ENCODE assay signal across 20 cellular contexts in the genomic region with DNA sequence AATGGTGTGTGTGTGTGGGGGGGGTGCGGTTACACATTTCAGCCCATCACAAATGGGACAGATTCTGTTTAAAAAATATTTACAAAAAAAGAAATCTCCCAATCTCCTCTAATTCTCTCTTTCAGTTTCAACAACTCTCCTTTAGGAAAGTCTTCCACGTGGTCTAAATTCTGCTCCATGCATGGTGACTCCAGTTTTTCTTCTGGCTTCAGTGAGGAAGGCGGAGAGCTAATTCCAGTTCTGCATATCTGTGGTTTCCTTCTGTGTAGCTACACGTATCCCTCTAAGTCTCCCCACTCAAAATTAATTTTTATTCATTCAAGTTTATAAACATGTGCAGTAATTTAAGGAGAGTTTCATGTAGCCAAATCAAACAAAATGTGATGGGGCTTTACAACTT.
"Had no signal": no experiment of that assay in that cellular context is flagged by ENCODE, and none has a peak within 500 bp of the region (broad histone marks: within the 10 kb centered on the region; RNA-seq: fewer than 3 reads in every experiment).

No MANE protein-coding gene starts in this region.

- H3K27ac Mint-ChIP-seq: activated B cell treated with CpG ODN at 0.5 μM for 24 hours; activated CD8-positive, alpha-beta T cell treated with anti-CD3 and anti-CD28 coated beads, Interleukin-2, amount 10 ng/mL, durations not matched to agents 7 days and 5 days; activated naive CD4-positive, alpha-beta T cell treated with anti-CD3 and anti-CD28 coated beads for 36 hours; activated naive CD8-positive, alpha-beta T cell treated with anti-CD3 and anti-CD28 coated beads, Interleukin-2, amount 10 ng/mL, durations not matched to agents 7 days and 5 days; memory B cell; natural killer cell; T-cell had no signal

- H3K9me3 Mint-ChIP-seq: activated B cell treated with CpG ODN at 0.5 μM for 24 hours; activated naive CD4-positive, alpha-beta T cell treated with anti-CD3 and anti-CD28 coated beads for 36 hours; activated naive CD8-positive, alpha-beta T cell treated with anti-CD3 and anti-CD28 coated beads, Interleukin-2, amount 10 ng/mL, durations not matched to agents 7 days and 5 days; central memory CD8-positive, alpha-beta T cell; memory B cell; natural killer cell; T-cell had no signal

- H3K4me1 Mint-ChIP-seq: activated B cell treated with CpG ODN at 0.5 μM for 24 hours; activated naive CD8-positive, alpha-beta T cell treated with anti-CD3 and anti-CD28 coated beads, Interleukin-2, amount 10 ng/mL, durations not matched to agents 7 days and 5 days; central memory CD8-positive, alpha-beta T cell; memory B cell; natural killer cell; T-cell had no signal

- H3K36me3 Mint-ChIP-seq: activated naive CD8-positive, alpha-beta T cell treated with anti-CD3 and anti-CD28 coated beads, Interleukin-2, amount 10 ng/mL, durations not matched to agents 7 days and 5 days; memory B cell; natural killer cell; T-cell had no signal

- DNase-seq: activated B cell treated with CpG ODN at 0.5 μM for 24 hours; activated CD4-positive, alpha-beta T cell treated with anti-CD3 and anti-CD28 coated beads, Interleukin-2, amount 50 U/mL, for 1 hour; activated CD8-positive, alpha-beta T cell treated with anti-CD3 and anti-CD28 coated beads, Interleukin-2, amount 10 ng/mL, durations not matched to agents 7 days and 5 days; activated effector memory CD4-positive, alpha-beta T cell treated with anti-CD3 and anti-CD28 coated beads, Interleukin-2, amount 50 U/mL, for 16 hours; activated naive CD4-positive, alpha-beta T cell treated with anti-CD3 and anti-CD28 coated beads for 36 hours; activated naive CD8-positive, alpha-beta T cell treated with anti-CD3 and anti-CD28 coated beads, Interleukin-2, amount 10 ng/mL, durations not matched to agents 7 days and 5 days; activated T-cell treated with anti-CD3 and anti-CD28 coated beads for 4 hours; amygdala; effector CD8-positive, alpha-beta T cell; kidney; natural killer cell; right cardiac atrium; stimulated activated CD4-positive, alpha-beta T cell treated with anti-CD3 and anti-CD28 coated beads, Interleukin-12 subunit alpha, Interleukin-12 subunit beta, amount 100 ng/mL, for 4 hours; stimulated activated CD4-positive, alpha-beta T cell treated with anti-CD3 and anti-CD28 coated beads, Interleukin-4, amount 100 ng/mL, for 1 hour; stimulated activated naive CD8-positive, alpha-beta T cell treated with anti-CD3 and anti-CD28 coated beads, Interleukin-15, Interleukin-2, amounts not matched to agents 100 U/mL and 50 U/mL, for 24 hours; T-cell; trophoblast cell had no signal

- ATAC-seq: activated CD8-positive, alpha-beta T cell treated with anti-CD3 and anti-CD28 coated beads, Interleukin-2, amount 10 ng/mL, durations not matched to agents 7 days and 5 days; gastroesophageal sphincter; natural killer cell; right cardiac atrium; stimulated activated naive CD8-positive, alpha-beta T cell treated with anti-CD3 and anti-CD28 coated beads, Interleukin-15, Interleukin-2, amounts not matched to agents 100 U/mL and 50 U/mL, for 24 hours; T-cell had no signal

- H3K4me3 Mint-ChIP-seq: activated B cell treated with CpG ODN at 0.5 μM for 24 hours; activated CD8-positive, alpha-beta T cell treated with anti-CD3 and anti-CD28 coated beads, Interleukin-2, amount 10 ng/mL, durations not matched to agents 7 days and 5 days; activated naive CD4-positive, alpha-beta T cell treated with anti-CD3 and anti-CD28 coated beads for 36 hours; activated naive CD8-positive, alpha-beta T cell treated with anti-CD3 and anti-CD28 coated beads, Interleukin-2, amount 10 ng/mL, durations not matched to agents 7 days and 5 days; central memory CD8-positive, alpha-beta T cell; memory B cell; natural killer cell; T-cell had no signal
